In the genomic region with DNA sequence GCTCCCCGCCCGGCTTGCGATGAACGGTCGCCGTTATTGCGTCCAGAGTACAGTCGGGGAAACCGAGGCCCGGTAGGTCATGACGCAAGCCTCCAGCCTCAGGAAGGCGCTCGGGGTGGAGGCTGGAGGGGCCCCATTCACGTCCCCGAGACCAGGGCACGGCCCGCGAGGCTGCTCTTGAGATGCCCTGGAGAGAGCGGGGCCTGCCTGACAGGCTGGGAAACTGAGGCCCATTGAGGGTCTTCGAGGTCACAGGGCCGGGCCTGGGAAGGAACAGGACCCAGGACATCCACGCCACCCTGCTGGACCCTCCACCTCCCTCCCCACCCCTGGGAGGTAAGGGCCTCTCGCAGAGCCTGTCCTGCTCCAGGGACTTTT, we compare ENCODE assay signal across 8 cellular contexts. TPM values are rescaled to one million over a fixed set of nuclear protein-coding genes. Genes with fewer than 3 reads are reported as not detected.
DNase-seq lines count a peak whose midpoint lies in the region; ATAC-seq, FAIRE-seq and TF ChIP-seq lines count a peak whose summit lies in the region.

No MANE protein-coding gene starts in this region.

- H2AFZ ChIP-seq in K562 (ENCODE audit: low read depth, low read length) = peak overlapping the region; percentile 67

- H3K27ac ChIP-seq in K562 (ENCODE audit: extremely low read depth, low read depth, low read length) (peak overlapping the region; percentile 97), vagina (peak overlapping the region; percentile 92)

- H3K79me2 ChIP-seq in K562 (ENCODE audit: control insufficient read depth, insufficient read depth, low read length) = peaks cover 45% of the 10 kb centered on the region

- H3K4me3 ChIP-seq in BJ (ENCODE audit: low read depth, low read length) (peak overlapping the region; percentile 97), K562 (peak overlapping the region; percentile 91), lower leg skin (ENCODE audit: low read depth, poor library complexity, severe bottlenecking) (peak overlapping the region; percentile 90), vagina (peak overlapping the region; percentile 70 to 84)

- H3K4me2 ChIP-seq in K562 (ENCODE audit: insufficient read depth, low read length) = peak overlapping the region; percentile 91

- in situ Hi-C loops in K562 (cut with MboI) = loop anchor here (5.0 kb wide), 1 partner anchor 107 kb away; the partner anchor contains the start of gene FAM174C

- 0% methylated on average over 17 of the region's 23 CpGs for WGBS in K562 (ENCODE audit: insufficient coverage, low coverage, missing lambda C conversion rate)
- 0 to 2% methylated on average over 9 to 20 of the region's 23 CpGs for WGBS in lower leg skin, 2 donors

- TSS peak; percentile 67 for BruUV-seq in K562 (replicated peaks; lab: Mats Ljungman, UMichigan)

- ATAC-seq in HG02870 (IDR thresholded peaks at IDR 0.05; ENCODE audit: unreplicated experiment) = peak; percentile 20
- ATAC-seq in K562 = peak; percentile 33
- no peak for ATAC-seq in HG03469 (IDR thresholded peaks at IDR 0.05; ENCODE audit: unreplicated experiment)

- no peak for DNase-seq in BJ (ENCODE audit: low read depth)
- no peak for DNase-seq in K562 (ENCODE audit: extremely low read depth in 1 of 4, low spot score in 3 of 4)
- no peak for DNase-seq in lower leg skin (ENCODE audit: low spot score in 2 of 2)
- no peak for DNase-seq in vagina (ENCODE audit: extremely low spot score in 2 of 2)
- DNase-seq in NCI-H345 (lab: John Stamatoyannopoulos, UW) = no peak
- DNase-seq in retina = no peak

- TF ChIP-seq POLR2A in K562 (conservative IDR thresholded peaks at IDR 0.05) (0 out of 2 replicates have a peak, but pooled peaks have one; percentile 2), lower leg skin (IDR thresholded peaks at IDR 0.05) (no peak), vagina (IDR thresholded peaks at IDR 0.05) (no peak)

- TF ChIP-seq RAD21 in K562 (CRISPR knock-in tag; conservative IDR thresholded peaks at IDR 0.05 in 1 of 2, IDR thresholded peaks at IDR 0.05 in 1 of 2) = no peak

- H3K4me1 ChIP-seq in K562 (replicated peaks in 1 of 2; ENCODE audit: control insufficient read depth in 2 of 2, insufficient read depth in 2 of 2, low read length in 2 of 2) (peaks cover 0 to 46% of the 10 kb centered on the region in 2 experiments; a peak in 2 of 5 replicates), vagina (peaks cover 40% of the 10 kb centered on the region)

- H3K9ac ChIP-seq in K562 (ENCODE audit: insufficient read depth in 1 of 2, low read depth in 2 of 2, low read length in 2 of 2) = peak overlapping the region; percentile 98 to 100

- intact Hi-C loops in K562 (cut with micrococcal nuclease) (no loop called here), lower leg skin (cut with DNase I; ENCODE audit: low total_unique reads) (no loop called here), vagina (cut with DNase I) (loop anchor here (10.0 kb wide), 1 partner anchor 109 kb away; the partner anchor contains the start of gene FAM174C)

- H3K9me1 ChIP-seq in K562 (ENCODE audit: control insufficient read depth, insufficient read depth, low read length) = no peaks in the 10 kb centered on the region

- no peak for TF ChIP-seq EP300 in K562 (IDR thresholded peaks at IDR 0.05; ENCODE audit: low read length)

- H3K27me3 ChIP-seq in BJ (ENCODE audit: control insufficient read depth, insufficient read depth, low read length) = no peaks in the 10 kb centered on the region
- no peaks in the 10 kb centered on the region for H3K27me3 ChIP-seq in K562 (ENCODE audit: control insufficient read depth in 2 of 2, insufficient read depth in 2 of 2, low read length in 2 of 2)
- no peaks in the 10 kb centered on the region for H3K27me3 ChIP-seq in vagina

- H3K36me3 ChIP-seq in BJ (ENCODE audit: control insufficient read depth, insufficient read depth, low read length) (peaks cover 7% of the 10 kb centered on the region), K562 (ENCODE audit: control insufficient read depth, insufficient read depth, low read length) (peaks cover 39% of the 10 kb centered on the region; the same call in 2 of the 3 replicates), vagina (peaks cover 0 to 12% of the 10 kb centered on the region in 2 donors)

- CTCF ChIA-PET in BJ (lab: Yijun Ruan, JAX) (no interaction called here), K562 (lab: Yijun Ruan, JAX; ENCODE audit: low intra/inter-chr PET ratio) (no interaction called here)

- H4K20me1 ChIP-seq in K562 (replicated peaks; ENCODE audit: control insufficient read depth, insufficient read depth, low read length) = peaks cover 4% of the 10 kb centered on the region

- H3K9me3 ChIP-seq in K562 (replicated peaks; ENCODE audit: control insufficient read depth, insufficient read depth, low read depth, low read length) = no peaks in the 10 kb centered on the region
- no peaks in the 10 kb centered on the region for H3K9me3 ChIP-seq in vagina

- POLR2A ChIA-PET in BJ (lab: Charles Lee) (no interaction called here), K562 (lab: Yijun Ruan, JAX) (interaction anchor here (0.6 to 1.4 kb wide), 2 partner anchors 12 to 113 kb away, joined by 3 to 5 read pairs; no protein-coding TSS in a partner anchor)

- FAIRE-seq in K562 (lab: Jason Lieb, UNC) = no peak

- TF ChIP-seq CTCF in BJ (IDR thresholded peaks at IDR 0.05; ENCODE audit: insufficient read depth, low read depth, low read length) = no peak
- TF ChIP-seq CTCF in K562 (IDR thresholded peaks at IDR 0.05 in 2 of 3, conservative IDR thresholded peaks at IDR 0.05 in 1 of 3; ENCODE audit: insufficient read depth in 2 of 3, low read depth in 1 of 3, low read length in 3 of 3) = no peak
- TF ChIP-seq CTCF in lower leg skin (IDR thresholded peaks at IDR 0.05) = no peak
- TF ChIP-seq CTCF in vagina (IDR thresholded peaks at IDR 0.05) = no peak

RNA-seq across cellular contexts. Expression of gene NDUFS7, which starts 0.4 kb away (rescaled TPM):
- polyA plus RNA-seq in BJ (2011; rRNA removed) (35.5 and 59.6 TPM in 2 replicates), K562 (2011; rRNA removed) (56.7 and 107 TPM in 2 replicates), K562 (2014; fragmentation: Illumina TruSeq; extraction: Trizol) (11.4 and 105 TPM in 2 replicates), K562 (2014; fragmentation: Nextera tagmentation; extraction: Ambion mirVana) (10 to 100 TPM; 28.2 to 60.6 TPM), K562 (2014; rRNA removed) (271 and 292 TPM in 2 replicates)
- polyA minus RNA-seq in BJ (2011; rRNA and poly(A)+ RNA removed) = 12.9 and 20.4 TPM in 2 replicates
- total RNA-seq in K562 (2011; cell fraction: chromatin; rRNA removed; ENCODE audit: low replicate concordance) = 66.7 and 198 TPM in 2 replicates
- 157 and 164 TPM in 2 replicates for total RNA-seq in K562 (2011; cell fraction: nucleolus; rRNA removed)
- total RNA-seq in K562 (2011; cell fraction: nucleoplasm; rRNA removed) = 136 and 201 TPM in 2 replicates
- total RNA-seq in K562 (2014; rRNA removed) (253 and 295 TPM in 2 replicates), K562 (2014; rRNA removed; fragmentation: Illumina TruSeq; extraction: Trizol) (4.9 and 6.0 TPM in 2 replicates), K562 (2015; rRNA removed; fragmentation: Illumina TruSeq; extraction: Trizol) (108 and 142 TPM in 2 replicates), K562 (2021) (266 and 293 TPM in 2 replicates), lower leg skin (100 to 1,000 TPM; 108 to 217 (median 128) TPM), vagina (141 TPM)
- 225 and 766 TPM in 2 replicates for polyA plus RNA-seq in K562 (2011; cell fraction: cytosol; rRNA removed)
- 159 and 202 TPM in 2 replicates for polyA plus RNA-seq in K562 (2011; cell fraction: nucleus; rRNA removed)
- polyA plus RNA-seq in K562 (2012) = 194 and 288 TPM in 2 replicates
- 32.1 and 38.2 TPM in 2 replicates for polyA minus RNA-seq in K562 (2011; rRNA and poly(A)+ RNA removed)
- polyA minus RNA-seq in K562 (2011; cell fraction: cytosol; rRNA and poly(A)+ RNA removed) = 125 and 190 TPM in 2 replicates
- polyA minus RNA-seq in K562 (2011; cell fraction: nucleus; rRNA and poly(A)+ RNA removed) = 30.8 and 41.1 TPM in 2 replicates

RNA-seq across cellular contexts. Expression of gene GAMT, which starts 17.3 kb away (rescaled TPM):
- polyA plus RNA-seq in BJ (2011; rRNA removed) = 26.9 and 43.7 TPM in 2 replicates
- polyA minus RNA-seq in BJ (2011; rRNA and poly(A)+ RNA removed) = 17.9 and 31.2 TPM in 2 replicates
- 8.0 and 26.2 TPM in 2 replicates for total RNA-seq in K562 (2011; cell fraction: chromatin; rRNA removed; ENCODE audit: low replicate concordance)
- total RNA-seq in K562 (2011; cell fraction: nucleolus; rRNA removed) = 17.6 and 18.7 TPM in 2 replicates
- 11.9 and 13.9 TPM in 2 replicates for total RNA-seq in K562 (2011; cell fraction: nucleoplasm; rRNA removed)
- 35.2 and 47.8 TPM in 2 replicates for total RNA-seq in K562 (2014; rRNA removed)
- 6.1 and 11.1 TPM in 2 replicates for total RNA-seq in K562 (2014; rRNA removed; fragmentation: Illumina TruSeq; extraction: Trizol)
- 25.9 and 28.7 TPM in 2 replicates for total RNA-seq in K562 (2015; rRNA removed; fragmentation: Illumina TruSeq; extraction: Trizol)
- 35.3 and 37.5 TPM in 2 replicates for total RNA-seq in K562 (2021)
- 27.2 and 42.1 TPM in 2 replicates for polyA plus RNA-seq in K562 (2011; rRNA removed)
- polyA plus RNA-seq in K562 (2011; cell fraction: cytosol; rRNA removed) = 46.5 and 96.1 TPM in 2 replicates
- polyA plus RNA-seq in K562 (2011; cell fraction: nucleus; rRNA removed) = 23.4 and 27.7 TPM in 2 replicates
- polyA plus RNA-seq in K562 (2012) = 44.0 and 47.8 TPM in 2 replicates
- polyA plus RNA-seq in K562 (2014; fragmentation: Illumina TruSeq; extraction: Trizol) = 26.2 and 35.1 TPM in 2 replicates
- polyA plus RNA-seq in K562 (2014; fragmentation: Nextera tagmentation; extraction: Ambion mirVana) = 1 to 10 TPM; 1.3 to 2.1 TPM
- 33.3 and 37.8 TPM in 2 replicates for polyA plus RNA-seq in K562 (2014; rRNA removed)
- 8.4 and 12.9 TPM in 2 replicates for polyA minus RNA-seq in K562 (2011; rRNA and poly(A)+ RNA removed)
- polyA minus RNA-seq in K562 (2011; cell fraction: cytosol; rRNA and poly(A)+ RNA removed) = 22.1 and 26.4 TPM in 2 replicates
- 6.7 and 7.7 TPM in 2 replicates for polyA minus RNA-seq in K562 (2011; cell fraction: nucleus; rRNA and poly(A)+ RNA removed)
- 10 to 100 TPM; 33.8 to 72.0 (median 46.0) TPM for total RNA-seq in lower leg skin
- total RNA-seq in vagina = 29.0 TPM

RNA-seq across cellular contexts. Expression of gene DAZAP1, which starts 23.3 kb away (rescaled TPM):
- polyA plus RNA-seq in BJ (2011; rRNA removed) (38.3 and 48.9 TPM in 2 replicates), K562 (2011; rRNA removed) (125 and 155 TPM in 2 replicates), K562 (2014; fragmentation: Illumina TruSeq; extraction: Trizol) (142 and 156 TPM in 2 replicates), K562 (2014; fragmentation: Nextera tagmentation; extraction: Ambion mirVana) (10 to 100 TPM; 10.8 to 13.3 TPM), K562 (2014; rRNA removed) (250 and 266 TPM in 2 replicates)
- polyA minus RNA-seq in BJ (2011; rRNA and poly(A)+ RNA removed) = 18.8 and 19.6 TPM in 2 replicates
- total RNA-seq in K562 (2011; cell fraction: chromatin; rRNA removed; ENCODE audit: low replicate concordance) = 223 and 289 TPM in 2 replicates
- 105 and 117 TPM in 2 replicates for total RNA-seq in K562 (2011; cell fraction: nucleolus; rRNA removed)
- total RNA-seq in K562 (2011; cell fraction: nucleoplasm; rRNA removed) = 149 and 185 TPM in 2 replicates
- total RNA-seq in K562 (2014; rRNA removed) (222 and 244 TPM in 2 replicates), K562 (2014; rRNA removed; fragmentation: Illumina TruSeq; extraction: Trizol) (77.7 and 78.7 TPM in 2 replicates), K562 (2015; rRNA removed; fragmentation: Illumina TruSeq; extraction: Trizol) (139 and 143 TPM in 2 replicates), K562 (2021) (287 and 289 TPM in 2 replicates), lower leg skin (10 to 100 TPM; 28.6 to 60.5 (median 48.2) TPM), vagina (29.7 TPM)
- 57.6 and 123 TPM in 2 replicates for polyA plus RNA-seq in K562 (2011; cell fraction: cytosol; rRNA removed)
- polyA plus RNA-seq in K562 (2011; cell fraction: nucleus; rRNA removed) = 177 and 237 TPM in 2 replicates
- polyA plus RNA-seq in K562 (2012) = 116 and 140 TPM in 2 replicates
- polyA minus RNA-seq in K562 (2011; rRNA and poly(A)+ RNA removed) = 29.7 and 47.1 TPM in 2 replicates
- polyA minus RNA-seq in K562 (2011; cell fraction: cytosol; rRNA and poly(A)+ RNA removed) = 61.3 and 62.0 TPM in 2 replicates
- polyA minus RNA-seq in K562 (2011; cell fraction: nucleus; rRNA and poly(A)+ RNA removed) = 38.8 and 60.8 TPM in 2 replicates

RNA-seq across cellular contexts. Expression of gene RPS15, which starts 54.1 kb away (rescaled TPM):
- 854 and 1,597 TPM in 2 replicates for polyA plus RNA-seq in BJ (2011; rRNA removed)
- polyA minus RNA-seq in BJ (2011; rRNA and poly(A)+ RNA removed) = 665 and 710 TPM in 2 replicates
- total RNA-seq in K562 (2011; cell fraction: chromatin; rRNA removed; ENCODE audit: low replicate concordance) = 72.0 and 238 TPM in 2 replicates
- 545 and 547 TPM in 2 replicates for total RNA-seq in K562 (2011; cell fraction: nucleolus; rRNA removed)
- 383 and 585 TPM in 2 replicates for total RNA-seq in K562 (2011; cell fraction: nucleoplasm; rRNA removed)
- total RNA-seq in K562 (2014; rRNA removed) = 2,649 and 2,867 TPM in 2 replicates
- 407 and 630 TPM in 2 replicates for total RNA-seq in K562 (2014; rRNA removed; fragmentation: Illumina TruSeq; extraction: Trizol)
- 1,267 and 1,272 TPM in 2 replicates for total RNA-seq in K562 (2015; rRNA removed; fragmentation: Illumina TruSeq; extraction: Trizol)
- total RNA-seq in K562 (2021) = 2,126 and 2,254 TPM in 2 replicates
- 957 and 1,566 TPM in 2 replicates for polyA plus RNA-seq in K562 (2011; rRNA removed)
- 3,186 and 4,296 TPM in 2 replicates for polyA plus RNA-seq in K562 (2011; cell fraction: cytosol; rRNA removed)
- 907 and 973 TPM in 2 replicates for polyA plus RNA-seq in K562 (2011; cell fraction: nucleus; rRNA removed)
- polyA plus RNA-seq in K562 (2012) = 2,701 and 2,899 TPM in 2 replicates
- 912 and 1,907 TPM in 2 replicates for polyA plus RNA-seq in K562 (2014; fragmentation: Illumina TruSeq; extraction: Trizol)
- polyA plus RNA-seq in K562 (2014; fragmentation: Nextera tagmentation; extraction: Ambion mirVana) = 100 to 1,000 TPM; 605 to 818 TPM
- 2,791 and 3,285 TPM in 2 replicates for polyA plus RNA-seq in K562 (2014; rRNA removed)
- polyA minus RNA-seq in K562 (2011; rRNA and poly(A)+ RNA removed) = 202 and 239 TPM in 2 replicates
- polyA minus RNA-seq in K562 (2011; cell fraction: cytosol; rRNA and poly(A)+ RNA removed) = 1,242 and 1,610 TPM in 2 replicates
- 152 and 304 TPM in 2 replicates for polyA minus RNA-seq in K562 (2011; cell fraction: nucleus; rRNA and poly(A)+ RNA removed)
- total RNA-seq in lower leg skin = 1,000 to 10,000 TPM; 2,226 to 7,190 (median 4,396) TPM
- total RNA-seq in vagina = 3,906 TPM
